ENCODE assay signal across 13 cellular contexts in genomic region chr4:76740866-76741662, GRCh38.
"Had no signal": no experiment of that assay in that cellular context is flagged by ENCODE, and none has a peak within 500 bp of the region (broad histone marks: within the 10 kb centered on the region; RNA-seq: fewer than 3 reads in every experiment).

No MANE protein-coding gene starts in this region.

- ATAC-seq: activated naive CD4-positive, alpha-beta T cell treated with anti-CD3 and anti-CD28 coated beads, Interleukin-2, amount 50 U/mL, for 72 hours; activated T-cell treated with anti-CD3 and anti-CD28 coated beads, Interleukin-2, amount 50 U/mL, for 72 hours had no signal

- H3K27ac ChIP-seq: cardiac muscle cell, left ventricle myocardium inferior had no signal

- H3K27me3 ChIP-seq: cardiac muscle cell, uterus had no signal

- H3K36me3 ChIP-seq: uterus had no signal

- H3K9me3 ChIP-seq: left ventricle myocardium inferior, uterus had no signal

- DNase-seq: activated CD4-positive, CD25-positive, alpha-beta regulatory T cell treated with anti-CD3 and anti-CD28 coated beads, Interleukin-2, amount 50 U/mL, for 72 hours; activated CD8-positive, alpha-beta memory T cell treated with anti-CD3 and anti-CD28 coated beads for 24 hours; activated effector memory CD4-positive, alpha-beta T cell treated with anti-CD3 and anti-CD28 coated beads, Interleukin-2, amount 50 U/mL, for 16 hours; activated T-cell treated with anti-CD3 and anti-CD28 coated beads, Interleukin-2, amount 50 U/mL, for 72 hours; dermis blood vessel endothelial cell; foreskin melanocyte; left ventricle myocardium inferior; mammary epithelial cell; T-helper 1 cell; T1000; uterus had no signal

- H3K4me3 ChIP-seq: cardiac muscle cell, left ventricle myocardium inferior, uterus had no signal
